18 cellular contexts compared by ENCODE assay signal in the genomic region with DNA sequence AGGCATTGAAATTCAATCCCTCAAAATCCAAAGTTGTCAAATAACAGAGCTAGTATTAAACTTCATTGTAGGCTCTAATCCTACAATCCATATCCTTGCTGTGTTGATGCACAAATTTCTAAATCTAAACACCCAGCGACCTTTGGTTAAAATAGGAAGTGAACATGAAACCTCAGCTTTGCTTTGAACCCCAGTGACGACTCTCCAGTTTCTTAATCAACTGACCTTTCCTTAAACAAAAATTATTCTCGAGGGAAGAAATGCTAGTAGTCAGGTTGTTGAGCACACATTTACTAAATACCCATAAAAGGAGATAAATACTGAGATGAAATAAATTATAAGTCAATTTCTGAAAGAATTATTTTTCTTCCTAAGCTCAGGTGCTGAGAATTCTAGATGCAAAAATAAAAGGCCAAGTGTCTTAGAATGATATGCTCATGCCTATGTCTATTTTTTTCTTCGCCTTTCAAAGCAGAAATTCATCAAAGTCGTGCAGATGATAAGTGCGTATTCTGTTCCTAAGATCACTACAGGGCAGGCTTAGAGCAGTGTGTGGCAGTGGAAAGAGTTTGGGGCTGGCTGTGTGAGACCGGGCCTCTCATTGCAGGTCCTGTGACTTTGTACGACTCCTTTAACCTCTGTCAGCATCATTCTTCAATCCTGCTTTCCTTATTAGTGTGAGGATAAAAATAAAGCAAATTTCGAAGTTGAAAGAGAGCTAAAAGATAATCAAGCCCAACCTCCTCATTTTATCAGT.
DNase-seq lines count a peak whose midpoint lies in the region; ATAC-seq, FAIRE-seq and TF ChIP-seq lines count a peak whose summit lies in the region.
"Had no signal": no experiment of that assay in that cellular context is flagged by ENCODE, and none has a peak within 500 bp of the region (broad histone marks: within the 10 kb centered on the region; RNA-seq: fewer than 3 reads in every experiment).

No MANE protein-coding gene starts in this region.

- ATAC-seq in GM12878, result peak; percentile 52; the same call in 2 of the 3 replicates
- no peak for ATAC-seq in GM19397 (IDR thresholded peaks at IDR 0.05; ENCODE audit: unreplicated experiment)

- H3K27me3 ChIP-seq in GM12878 (replicated peaks in 1 of 2; ENCODE audit: control insufficient read depth in 2 of 2, insufficient read depth in 2 of 2, low read length in 1 of 2), result no peaks in the 10 kb centered on the region
- no peaks in the 10 kb centered on the region for H3K27me3 ChIP-seq in neuronal stem cell (ENCODE audit: control insufficient read depth in 3 of 3, insufficient read depth in 3 of 3, low read depth in 1 of 3, low read length in 3 of 3)
- no peaks in the 10 kb centered on the region for H3K27me3 ChIP-seq in CD8-positive, alpha-beta memory T cell (ENCODE audit: insufficient read depth, low read length, poor library complexity, severe bottlenecking)
- H3K27me3 ChIP-seq: BLaER1, SJCRH30 had no signal

- no peak overlapping the region for H2BK120ac ChIP-seq in neuronal stem cell (ENCODE audit: low read depth, low read length)

- 30% methylated on average over 9 of the region's 9 CpGs for WGBS in GM12878 (ENCODE audit: insufficient coverage, insufficient replicate concordance, low lambda C conversion rate, missing lambda C conversion rate)
- WGBS in neuronal stem cell (ENCODE audit: extremely low coverage in 2 of 2, insufficient read length in 2 of 2, insufficient replicate concordance in 1 of 2), 2 donors, result no CpG with 5 or more reads among the region's 9 CpGs

- H2AFZ ChIP-seq in GM12878 (ENCODE audit: control insufficient read depth, low read depth, low read length) (no peak overlapping the region; the same call in 1 of the 2 replicates), neuronal stem cell (ENCODE audit: low read length) (no peak overlapping the region)

- DNase-seq in NOMO-1 treated with DMSO at 0.1 percent for 48 hours (lab: John Stamatoyannopoulos, UW; ENCODE audit: unreplicated experiment) (peak; percentile 6), NOMO-1 treated with dmso at 0.1 percent for 144 hours (lab: John Stamatoyannopoulos, UW; ENCODE audit: unreplicated experiment) (no peak), MV-4-11 (lab: John Stamatoyannopoulos, UW) (peak; percentile 71), GM12878 (ENCODE audit: low read depth, low spot score) (no peak), neuronal stem cell (ENCODE audit: low spot score) (no peak), RWPE1 (ENCODE audit: low spot score) (no peak)
- DNase-seq in CD8-positive, alpha-beta memory T cell, result no peak
- DNase-seq: 8988T; COR-L47; MM.1S; NCI-H1436 treated with DMSO at 0.1 percent for 48 hours; NCI-H226; NCI-H526 treated with DMSO at 0.1 percent for 48 hours; NK-92 treated with Interleukin-12 subunit alpha and Interleukin-12 subunit beta, amount 100 ng/mL, for 24 hours; SJCRH30 had no signal

- no peak for TF ChIP-seq CTCF in GM12878 (IDR thresholded peaks at IDR 0.05 in 2 of 3, conservative IDR thresholded peaks at IDR 0.05 in 1 of 3; ENCODE audit: control insufficient read depth in 2 of 3, extremely low read depth in 1 of 3, insufficient read depth in 1 of 3, low read depth in 3 of 3, low read length in 3 of 3)
- no peak for TF ChIP-seq CTCF in RWPE1 (conservative IDR thresholded peaks at IDR 0.05; ENCODE audit: low read depth)

- RAD21 ChIA-PET in GM12878 (lab: Charles Lee; ENCODE audit: unreplicated experiment), result interaction anchor here (0.9 to 1.4 kb wide), 2 partner anchors 21 to 63 kb away, joined by 3 to 5 read pairs; no protein-coding TSS in a partner anchor

- in situ Hi-C loops in GM12878 (cut with MboI), result no loop called here

- no peak overlapping the region for H3K18ac ChIP-seq in neuronal stem cell (ENCODE audit: low read length)

- CTCF ChIA-PET in GM12878 (lab: Yijun Ruan, JAX) (no interaction called here), RWPE1 (lab: Yijun Ruan, JAX) (interaction anchor here (0.7 kb wide), 2 partner anchors 86 to 1854 kb away, joined by 3 to 6 read pairs; no protein-coding TSS in a partner anchor)
- CTCF ChIA-PET in CD8-positive, alpha-beta memory T cell (lab: Charles Lee), result no interaction called here

- no peaks in the 10 kb centered on the region for H3K36me3 Mint-ChIP-seq in CD8-positive, alpha-beta memory T cell

- no peaks in the 10 kb centered on the region; the same call in 1 of the 3 replicates for H3K9me3 ChIP-seq in GM12878 (replicated peaks; ENCODE audit: control insufficient read depth, insufficient read depth, low read length)
- H3K9me3 ChIP-seq in neuronal stem cell (replicated peaks in 1 of 2; ENCODE audit: control insufficient read depth in 2 of 2, insufficient read depth in 1 of 2, low read depth in 1 of 2, low read length in 2 of 2), result peaks cover 5 to 20% of the 10 kb centered on the region in 2 donors
- no peaks in the 10 kb centered on the region for H3K9me3 ChIP-seq in CD8-positive, alpha-beta memory T cell (ENCODE audit: low read length)
- H3K9me3 ChIP-seq: SJCRH30 had no signal

- H3K4me2 ChIP-seq in GM12878 (ENCODE audit: control insufficient read depth, insufficient read depth) (peak overlapping the region; percentile 4; the same call in 1 of the 2 replicates), neuronal stem cell (ENCODE audit: insufficient read depth, low read length, poor library complexity, severe bottlenecking) (no peak overlapping the region)
- H3K4me2 ChIP-seq: BLaER1, KMS-11 had no signal

- H2BK5ac ChIP-seq in neuronal stem cell (ENCODE audit: low read length), result no peak overlapping the region

- H3K4me3 ChIP-seq in GM12878 (no peak overlapping the region), neuronal stem cell (ENCODE audit: low read length in 2 of 2) (no peak overlapping the region)
- H3K4me3 ChIP-seq in CD8-positive, alpha-beta memory T cell (ENCODE audit: low read length), result no peak overlapping the region
- H3K4me3 ChIP-seq: BLaER1, SJCRH30 had no signal

- H3K14ac ChIP-seq in neuronal stem cell (ENCODE audit: low read length), result no peak overlapping the region

- H3K9ac ChIP-seq in GM12878 (ENCODE audit: control insufficient read depth, insufficient read depth, low read length) (no peak overlapping the region), neuronal stem cell (ENCODE audit: low read depth, low read length, poor library complexity) (peak overlapping the region; percentile 38)
- H3K9ac ChIP-seq: BLaER1, KMS-11 had no signal

- no peak overlapping the region for H2AK5ac ChIP-seq in neuronal stem cell (ENCODE audit: low read depth, low read length)

- H3K27ac Mint-ChIP-seq in CD8-positive, alpha-beta memory T cell, result no peak overlapping the region

- no peak overlapping the region for H3K23ac ChIP-seq in neuronal stem cell (ENCODE audit: low read depth, low read length, poor library complexity)

- H3K79me1 ChIP-seq in neuronal stem cell (ENCODE audit: low read depth, low read length), result no peaks in the 10 kb centered on the region

- H3K4me1 Mint-ChIP-seq in CD8-positive, alpha-beta memory T cell, result no peaks in the 10 kb centered on the region

- intact Hi-C loops in GM12878 (cut with micrococcal nuclease; ENCODE audit: unreplicated experiment), result no loop called here

- H2BK15ac ChIP-seq in neuronal stem cell (ENCODE audit: low read length), result no peak overlapping the region

- H3K27ac ChIP-seq in GM12878 (ENCODE audit: control insufficient read depth, insufficient read depth) (peak overlapping the region; percentile 6; the same call in 1 of the 2 replicates), neuronal stem cell (replicated peaks; ENCODE audit: low read length) (no peak overlapping the region), RWPE1 (no peak overlapping the region)
- H3K27ac ChIP-seq in CD8-positive, alpha-beta memory T cell (ENCODE audit: low read depth, low read length), result no peak overlapping the region
- H3K27ac ChIP-seq: BLaER1, KMS-11, SJCRH30 had no signal

- H3K79me2 ChIP-seq in GM12878 (ENCODE audit: control insufficient read depth, insufficient read depth, low read length), result no peaks in the 10 kb centered on the region

- POLR2A ChIA-PET in GM12878 (lab: Charles Lee) (no interaction called here), RWPE1 (lab: Yijun Ruan, JAX; ENCODE audit: low non-redundant PET) (no interaction called here)
- POLR2A ChIA-PET in CD8-positive, alpha-beta memory T cell (lab: Charles Lee), result no interaction called here

- H4K8ac ChIP-seq in neuronal stem cell (ENCODE audit: low read depth, low read length), result no peak overlapping the region

- H3K4ac ChIP-seq in neuronal stem cell (ENCODE audit: low read length), result no peak overlapping the region

- no peak overlapping the region for H4K91ac ChIP-seq in neuronal stem cell (ENCODE audit: low read depth, low read length, poor library complexity)

- TF ChIP-seq RAD21 in GM12878 (IDR thresholded peaks at IDR 0.05; ENCODE audit: insufficient read depth, low read depth, low read length), result no peak

- H3K4me1 ChIP-seq in GM12878 (ENCODE audit: control insufficient read depth, insufficient read depth, low read length) (no peaks in the 10 kb centered on the region; the same call in 1 of the 2 replicates), neuronal stem cell (ENCODE audit: control insufficient read depth in 2 of 2, insufficient read depth in 1 of 2, low read depth in 1 of 2, low read length in 2 of 2) (peaks cover 0 to 2% of the 10 kb centered on the region in 2 donors)
- H3K4me1 ChIP-seq in CD8-positive, alpha-beta memory T cell (ENCODE audit: insufficient read depth, low read length), result no peaks in the 10 kb centered on the region
- H3K4me1 ChIP-seq: SJCRH30 had no signal

- no TSS peak for BruUV-seq in GM12878 (replicated peaks; lab: Mats Ljungman, UMichigan)

- H3K36me3 ChIP-seq in GM12878 (ENCODE audit: control insufficient read depth in 2 of 2, insufficient read depth in 2 of 2, low read length in 1 of 2) (no peaks in the 10 kb centered on the region), neuronal stem cell (replicated peaks in 1 of 2; ENCODE audit: control insufficient read depth in 2 of 2, insufficient read depth in 2 of 2, low read length in 2 of 2) (peaks cover 0 to 10% of the 10 kb centered on the region in 2 donors)
- no peaks in the 10 kb centered on the region for H3K36me3 ChIP-seq in CD8-positive, alpha-beta memory T cell (ENCODE audit: insufficient read depth, low read length)
- H3K36me3 ChIP-seq: SJCRH30 had no signal

- H3K27me3 Mint-ChIP-seq in CD8-positive, alpha-beta memory T cell, result no peaks in the 10 kb centered on the region

- FAIRE-seq in GM12878 (lab: Jason Lieb, UNC), result peak; percentile 41

- H3K4me3 Mint-ChIP-seq in CD8-positive, alpha-beta memory T cell, result no peak overlapping the region

- no peaks in the 10 kb centered on the region for H4K20me1 ChIP-seq in GM12878 (ENCODE audit: control insufficient read depth, insufficient read depth)
- H4K20me1 ChIP-seq: BLaER1 had no signal

- 0 out of 4 replicates have a peak, but pooled peaks of 1 of the 2 experiments have one; percentile 21 for TF ChIP-seq EP300 in GM12878 (IDR thresholded peaks at IDR 0.05; ENCODE audit: borderline replicate concordance in 1 of 2, control insufficient read depth in 1 of 2, low read depth in 2 of 2, low read length in 2 of 2)

- SMC1A ChIA-PET in GM12878 (lab: Charles Lee; ENCODE audit: uncharacterized antibody, unreplicated experiment), result interaction anchor here (0.7 to 1.7 kb wide), 7 partner anchors 10 to 102 kb away, joined by 3 to 7 read pairs (median 4); no protein-coding TSS in a partner anchor

- H2BK12ac ChIP-seq in neuronal stem cell (ENCODE audit: low read length), result no peak overlapping the region

- peaks cover 0 to 5% (median 0%) of the 10 kb centered on the region in 5 donors for H3K9me3 Mint-ChIP-seq in CD8-positive, alpha-beta memory T cell

- TF ChIP-seq POLR2A in GM12878 (IDR thresholded peaks at IDR 0.05; ENCODE audit: low read depth, low read length), result no peak

Comparison
In these comparisons a context has a peak if more than half of its experiments do, and no peak if none do; other contexts are left out.
1. DNase-seq: peak in NOMO-1 treated with DMSO at 0.1 percent for 48 hours (single experiment) and MV-4-11 (single experiment); none in NOMO-1 treated with dmso at 0.1 percent for 144 hours (single experiment), GM12878 (single experiment), neuronal stem cell (single experiment), CD8-positive, alpha-beta memory T cell (0 of 5) and RWPE1 (single experiment).